ENCODE assay signal across 11 cellular contexts in genomic region chr10:129969528-129970264, GRCh38. TPM values are rescaled to one million over a fixed set of nuclear protein-coding genes. Genes with fewer than 3 reads are reported as not detected.
DNase-seq lines count a peak whose midpoint lies in the region; ATAC-seq and TF ChIP-seq lines count a peak whose summit lies in the region.
"Had no signal": no experiment of that assay in that cellular context is flagged by ENCODE, and none has a peak within 500 bp of the region (broad histone marks: within the 10 kb centered on the region; RNA-seq: fewer than 3 reads in every experiment).

No MANE protein-coding gene starts in this region.

- intact Hi-C loops in dorsolateral prefrontal cortex (cut with DNase I), result loop anchor here in 1 of 2 donors (5.0 to 10.0 kb wide), 3 partner anchors 937 to 1702 kb away; no protein-coding TSS in a partner anchor
- intact Hi-C loops in left lung (cut with DNase I), result loop anchor here in 1 of 2 donors (10.0 kb wide), 1 partner anchor 935 kb away; no protein-coding TSS in a partner anchor
- intact Hi-C loops in PC-9 (cut with micrococcal nuclease; ENCODE audit: unreplicated experiment), result no loop called here

- POLR2A ChIA-PET in PC-9 (lab: Charles Lee; ENCODE audit: unreplicated experiment), result no interaction called here

- no peak for DNase-seq in activated T-cell treated with anti-CD3 and anti-CD28 coated beads, Interleukin-2, amount 50 U/mL, for 72 hours
- no peak for DNase-seq in activated T-cell treated with anti-CD3 and anti-CD28 coated beads, Interleukin-2, amount 50 U/mL, for 48 hours
- no peak for DNase-seq in activated CD8-positive, alpha-beta memory T cell treated with anti-CD3 and anti-CD28 coated beads, Interleukin-2, amount 10 ng/mL, durations not matched to agents 7 days and 5 days
- DNase-seq in hepatocyte (ENCODE audit: low spot score), result no peak
- DNase-seq in dorsolateral prefrontal cortex, result no peak
- no peak for DNase-seq in left lung
- no peak for DNase-seq in PC-9
- DNase-seq: activated B cell treated with CpG ODN at 0.5 μM for 24 hours, MG63, SHP77 had no signal

- peaks cover 13% of the 10 kb centered on the region for H3K4me1 Mint-ChIP-seq in activated T-cell treated with anti-CD3 and anti-CD28 coated beads, Interleukin-2, amount 50 U/mL, for 72 hours (ENCODE audit: low read depth)
- H3K4me1 Mint-ChIP-seq in activated CD8-positive, alpha-beta memory T cell treated with anti-CD3 and anti-CD28 coated beads, Interleukin-2, amount 10 ng/mL, durations not matched to agents 7 days and 5 days, result peaks cover 6% of the 10 kb centered on the region

- no peak for TF ChIP-seq CTCF in hepatocyte (IDR thresholded peaks at IDR 0.05; ENCODE audit: poor library complexity)
- no peak for TF ChIP-seq CTCF in dorsolateral prefrontal cortex (IDR thresholded peaks at IDR 0.05 in 54 of 56, conservative IDR thresholded peaks at IDR 0.05 in 2 of 56; ENCODE audit: low read depth in 1 of 56, partially characterized antibody in 56 of 56)
- no peak for TF ChIP-seq CTCF in left lung (IDR thresholded peaks at IDR 0.05)
- no peak for TF ChIP-seq CTCF in PC-9 (conservative IDR thresholded peaks at IDR 0.05)

- H3K4me2 ChIP-seq in hepatocyte (peak overlapping the region; percentile 94), PC-9 (no peak overlapping the region)

- no peak for ATAC-seq in activated T-cell treated with anti-CD3 and anti-CD28 coated beads, Interleukin-2, amount 50 U/mL, for 72 hours (replicated peaks in 1 of 2)
- no peak for ATAC-seq in activated CD8-positive, alpha-beta memory T cell treated with anti-CD3 and anti-CD28 coated beads, Interleukin-2, amount 10 ng/mL, durations not matched to agents 7 days and 5 days
- no peak for ATAC-seq in left lung

- no peak overlapping the region for H3K4me3 ChIP-seq in hepatocyte
- H3K4me3 ChIP-seq in skeletal muscle tissue (ENCODE audit: low read length in 3 of 3), result peak overlapping the region; percentile 19 to 56 (median 54)
- H3K4me3 ChIP-seq in dorsolateral prefrontal cortex, result no peak overlapping the region
- H3K4me3 ChIP-seq in left lung, result no peak overlapping the region
- H3K4me3 ChIP-seq in PC-9, result no peak overlapping the region

- H4K20me1 ChIP-seq in hepatocyte (ENCODE audit: insufficient read depth, poor library complexity, severe bottlenecking) (no peaks in the 10 kb centered on the region), PC-9 (ENCODE audit: insufficient read depth) (no peaks in the 10 kb centered on the region)

- peaks cover 34% of the 10 kb centered on the region for H3K4me1 ChIP-seq in hepatocyte (ENCODE audit: insufficient read depth)
- peaks cover 13 to 16% (median 15%) of the 10 kb centered on the region in 3 donors for H3K4me1 ChIP-seq in skeletal muscle tissue (ENCODE audit: control insufficient read depth in 3 of 3, insufficient read depth in 3 of 3, low read length in 3 of 3)
- H3K4me1 ChIP-seq in left lung, result peaks cover 0 to 45% of the 10 kb centered on the region in 2 donors
- no peaks in the 10 kb centered on the region for H3K4me1 ChIP-seq in PC-9 (replicated peaks; ENCODE audit: insufficient read depth)

- H3K36me3 ChIP-seq in hepatocyte (replicated peaks; ENCODE audit: insufficient read depth, low read depth) (no peaks in the 10 kb centered on the region), skeletal muscle tissue (ENCODE audit: control insufficient read depth in 3 of 3, insufficient read depth in 3 of 3, low read length in 3 of 3) (no peaks in the 10 kb centered on the region), left lung (no peaks in the 10 kb centered on the region), PC-9 (ENCODE audit: low read depth) (no peaks in the 10 kb centered on the region)
- H3K36me3 ChIP-seq: MG63 had no signal

- H3K4me3 Mint-ChIP-seq in activated T-cell treated with anti-CD3 and anti-CD28 coated beads, Interleukin-2, amount 50 U/mL, for 72 hours, result peak overlapping the region in 1 of 2 donors; percentile 17
- no peak overlapping the region for H3K4me3 Mint-ChIP-seq in activated CD8-positive, alpha-beta memory T cell treated with anti-CD3 and anti-CD28 coated beads, Interleukin-2, amount 10 ng/mL, durations not matched to agents 7 days and 5 days
- H3K4me3 Mint-ChIP-seq: activated B cell treated with CpG ODN at 0.5 μM for 24 hours had no signal

- H3K27ac ChIP-seq in hepatocyte (no peak overlapping the region), skeletal muscle tissue (ENCODE audit: low read depth, low read length) (no peak overlapping the region), dorsolateral prefrontal cortex (no peak overlapping the region), left lung (no peak overlapping the region), PC-9 (no peak overlapping the region)

- no peaks in the 10 kb centered on the region for H3K79me2 ChIP-seq in hepatocyte
- H3K79me2 ChIP-seq in PC-9 (ENCODE audit: low read depth), result no peaks in the 10 kb centered on the region

- 4% methylated on average over 43 of the region's 43 CpGs for WGBS in hepatocyte (ENCODE audit: low lambda C conversion rate, missing lambda C conversion rate)

- BruUV-seq in PC-9 (replicated peaks; lab: Mats Ljungman, UMichigan), result no TSS peak

- H3K27me3 ChIP-seq in hepatocyte (peaks cover 95% of the 10 kb centered on the region), skeletal muscle tissue (ENCODE audit: control insufficient read depth in 3 of 3, insufficient read depth in 3 of 3, low read length in 3 of 3) (peaks cover 17 to 71% (median 44%) of the 10 kb centered on the region in 3 donors), dorsolateral prefrontal cortex (peaks cover 32 to 100% (median 96%) of the 10 kb centered on the region in 45 donors), left lung (peaks cover 95 to 100% of the 10 kb centered on the region in 2 donors), PC-9 (ENCODE audit: insufficient read depth, low read depth) (peaks cover 8% of the 10 kb centered on the region; the same call in 1 of the 2 replicates)

- no peaks in the 10 kb centered on the region for H3K9me2 ChIP-seq in hepatocyte (replicated peaks; ENCODE audit: insufficient read depth)
- no peaks in the 10 kb centered on the region for H3K9me2 ChIP-seq in PC-9 (ENCODE audit: insufficient read depth)

- H2AFZ ChIP-seq in hepatocyte, result no peak overlapping the region
- no peak overlapping the region for H2AFZ ChIP-seq in PC-9

- CTCF ChIA-PET in activated CD8-positive, alpha-beta memory T cell treated with anti-CD3 and anti-CD28 coated beads, Interleukin-2, amount 10 ng/mL, durations not matched to agents 7 days and 5 days (lab: Charles Lee), result interaction anchor here (1.9 to 2.4 kb wide), 2 partner anchors 12 to 140 kb away, joined by 5 to 11 read pairs; no protein-coding TSS in a partner anchor
- CTCF ChIA-PET in PC-9 (lab: Charles Lee), result no interaction called here

- peak overlapping the region; percentile 68 for H3K27ac Mint-ChIP-seq in activated T-cell treated with anti-CD3 and anti-CD28 coated beads, Interleukin-2, amount 50 U/mL, for 72 hours
- peak overlapping the region; percentile 75 for H3K27ac Mint-ChIP-seq in activated CD8-positive, alpha-beta memory T cell treated with anti-CD3 and anti-CD28 coated beads, Interleukin-2, amount 10 ng/mL, durations not matched to agents 7 days and 5 days
- H3K27ac Mint-ChIP-seq: activated B cell treated with CpG ODN at 0.5 μM for 24 hours had no signal

- no peaks in the 10 kb centered on the region for H3F3A ChIP-seq in PC-9 (ENCODE audit: insufficient read depth, low read depth)

- H3K27me3 Mint-ChIP-seq in activated T-cell treated with anti-CD3 and anti-CD28 coated beads, Interleukin-2, amount 50 U/mL, for 72 hours (ENCODE audit: low read depth), result peaks cover 58% of the 10 kb centered on the region
- H3K27me3 Mint-ChIP-seq in activated CD8-positive, alpha-beta memory T cell treated with anti-CD3 and anti-CD28 coated beads, Interleukin-2, amount 10 ng/mL, durations not matched to agents 7 days and 5 days, result peaks cover 75% of the 10 kb centered on the region

- no peaks in the 10 kb centered on the region for H3K9me3 Mint-ChIP-seq in activated T-cell treated with anti-CD3 and anti-CD28 coated beads, Interleukin-2, amount 50 U/mL, for 72 hours
- no peaks in the 10 kb centered on the region for H3K9me3 Mint-ChIP-seq in activated CD8-positive, alpha-beta memory T cell treated with anti-CD3 and anti-CD28 coated beads, Interleukin-2, amount 10 ng/mL, durations not matched to agents 7 days and 5 days (ENCODE audit: low read depth)
- H3K9me3 Mint-ChIP-seq: activated B cell treated with CpG ODN at 0.5 μM for 24 hours had no signal

- H3K9ac ChIP-seq in skeletal muscle tissue (ENCODE audit: low read depth in 1 of 3, low read length in 3 of 3), result peak overlapping the region in 1 of 3 donors; percentile 25

- H3K36me3 Mint-ChIP-seq in activated T-cell treated with anti-CD3 and anti-CD28 coated beads, Interleukin-2, amount 50 U/mL, for 72 hours (ENCODE audit: insufficient read depth in 2 of 2), result peaks cover 2% of the 10 kb centered on the region in 2 donors
- H3K36me3 Mint-ChIP-seq in activated CD8-positive, alpha-beta memory T cell treated with anti-CD3 and anti-CD28 coated beads, Interleukin-2, amount 10 ng/mL, durations not matched to agents 7 days and 5 days, result peaks cover 1% of the 10 kb centered on the region

- H3K9me3 ChIP-seq in hepatocyte (ENCODE audit: low read depth), result no peaks in the 10 kb centered on the region
- no peaks in the 10 kb centered on the region for H3K9me3 ChIP-seq in skeletal muscle tissue (ENCODE audit: control insufficient read depth in 3 of 3, low read length in 3 of 3)
- no peaks in the 10 kb centered on the region for H3K9me3 ChIP-seq in left lung
- no peaks in the 10 kb centered on the region for H3K9me3 ChIP-seq in PC-9 (ENCODE audit: insufficient read depth, low read depth)
- H3K9me3 ChIP-seq: MG63 had no signal

RNA-seq across cellular contexts. Expression of gene EBF3, which starts 5.6 kb away (rescaled TPM):
- not detected for total RNA-seq in activated T-cell treated with anti-CD3 and anti-CD28 coated beads, Interleukin-2, amount 50 U/mL, for 72 hours
- total RNA-seq in activated CD8-positive, alpha-beta memory T cell treated with anti-CD3 and anti-CD28 coated beads, Interleukin-2, amount 10 ng/mL, durations not matched to agents 7 days and 5 days, result not detected
- 0.40 and 0.77 TPM in 2 replicates for total RNA-seq in hepatocyte
- polyA plus RNA-seq in hepatocyte, result 0.15 and 0.22 TPM in 2 replicates
- total RNA-seq in skeletal muscle tissue, result 33.4 TPM
- 1 to 10 TPM in 2 of 120 experiments, under 1 TPM in 36, not detected in 82; 0.07 to 1.1 (median 0.20) TPM for total RNA-seq in dorsolateral prefrontal cortex
- total RNA-seq in left lung, result under 1 TPM in 1 of 2 donors, not detected in 1; 0.10 TPM
- not detected in 2 replicates for total RNA-seq in PC-9 (2021)
- total RNA-seq: activated B cell treated with CpG ODN at 0.5 μM for 24 hours had no signal

Comparison
In these comparisons a context has a peak if more than half of its experiments do, and no peak if none do; other contexts are left out.
1. H3K4me3 ChIP-seq: peak in skeletal muscle tissue (3 of 3); none in hepatocyte (single experiment), dorsolateral prefrontal cortex (0 of 59), left lung (0 of 2) and PC-9 (single experiment).
2. RNA of gene EBF3, which starts 5.6 kb away (total RNA-seq): 33.4 TPM in skeletal muscle tissue (single experiment); 0.40 to 0.77 TPM in hepatocyte, 0.10 TPM in left lung, 0.07 to 1.1 TPM in dorsolateral prefrontal cortex, not detected in activated T-cell treated with anti-CD3 and anti-CD28 coated beads, Interleukin-2, amount 50 U/mL, for 72 hours, not detected in activated CD8-positive, alpha-beta memory T cell treated with anti-CD3 and anti-CD28 coated beads, Interleukin-2, amount 10 ng/mL, durations not matched to agents 7 days and 5 days and not detected in PC-9; every median in the first group is over 10 times any median in the second.